5 cellular contexts compared by ENCODE assay signal in the genomic region with DNA sequence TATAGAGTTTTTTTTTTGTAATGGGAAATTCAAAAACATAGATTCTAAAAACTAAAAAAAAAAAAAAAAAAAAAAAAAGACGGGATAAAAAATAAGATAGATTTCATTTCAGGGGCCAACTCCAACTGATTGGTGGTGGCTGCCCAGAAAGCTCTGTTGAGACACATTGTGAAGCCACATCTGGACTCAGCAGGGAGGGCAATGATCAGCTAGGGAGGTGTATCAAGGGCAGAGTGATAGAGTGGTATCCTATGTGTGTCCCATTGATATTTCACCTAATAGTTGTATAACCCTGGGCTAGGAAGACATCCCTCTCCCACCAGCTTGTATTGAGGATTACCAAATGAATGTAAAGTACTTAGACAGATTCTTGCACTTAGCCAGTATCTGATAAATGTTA.
"Had no signal": no experiment of that assay in that cellular context is flagged by ENCODE, and none has a peak within 500 bp of the region (broad histone marks: within the 10 kb centered on the region; RNA-seq: fewer than 3 reads in every experiment).

No MANE protein-coding gene starts in this region.

- H3K4me2 ChIP-seq: GM23338 had no signal

- ATAC-seq: GM23338 had no signal

- DNase-seq: H9, HCEC 1CT had no signal

- FAIRE-seq: H1, H54 had no signal

- H3K4me3 ChIP-seq: GM23338 had no signal

- H2AFZ ChIP-seq: GM23338 had no signal
